ENCODE assay signal across 8 cellular contexts in genomic region chr1:10431065-10431730, GRCh38. TPM values are rescaled to one million over a fixed set of nuclear protein-coding genes. Genes with fewer than 3 reads are reported as not detected.
A peak's percentile ranks its signal among the peaks of the same experiment; 100 is the strongest.
DNase-seq lines count a peak whose midpoint lies in the region; ATAC-seq and TF ChIP-seq lines count a peak whose summit lies in the region.

No MANE protein-coding gene starts in this region.

- CTCF ChIA-PET in Panc1 (lab: Charles Lee) (interaction anchor here (0.5 to 1.5 kb wide), 4 partner anchors 54 to 480 kb away, joined by 3 to 8 read pairs (median 4); no protein-coding TSS in a partner anchor), GM10248 (lab: Yijun Ruan, JAX) (interaction anchor here (0.7 to 7.3 kb wide), 20 partner anchors 12 to 841 kb away, joined by 3 to 147 read pairs (median 4); partner anchors contain the start of genes CORT and PGD)

- H3K4me1 Mint-ChIP-seq in activated T-cell treated with anti-CD3 and anti-CD28 coated beads, Interleukin-2, amount 50 U/mL, for 4 hours (ENCODE audit: low read depth) = peaks cover 16% of the 10 kb centered on the region
- peaks cover 3 to 31% (median 14%) of the 10 kb centered on the region in 4 donors for H3K4me1 Mint-ChIP-seq in naive thymus-derived CD8-positive, alpha-beta T cell

- ATAC-seq in activated T-cell treated with anti-CD3 and anti-CD28 coated beads, Interleukin-2, amount 50 U/mL, for 4 hours = peak; percentile 2 to 9
- peak; percentile 3 for ATAC-seq in Panc1
- ATAC-seq in naive thymus-derived CD8-positive, alpha-beta T cell = peak; percentile 10 to 21
- ATAC-seq in GM18873 (IDR thresholded peaks at IDR 0.05; ENCODE audit: low FRiP score, unreplicated experiment) = no peak

- in situ Hi-C loops in Panc1 (cut with HindIII; ENCODE audit: low pct_unique_long_range_greater_than_20kb, low sequenced_read_pairs) = no loop called here

- DNase-seq in activated T-cell treated with anti-CD3 and anti-CD28 coated beads, Interleukin-2, amount 50 U/mL, for 4 hours = no peak
- no peak for DNase-seq in activated T-cell treated with anti-CD3 and anti-CD28 coated beads, Interleukin-2, amount 50 U/mL, for 48 hours
- no peak for DNase-seq in Panc1 (ENCODE audit: low read depth, low spot score)
- peak; percentile 37 for DNase-seq in colonic mucosa
- peak in 3 of 10 donors; percentile 6 to 36 (median 11) for DNase-seq in naive thymus-derived CD8-positive, alpha-beta T cell
- no peak for DNase-seq in activated gamma-delta T cell (lab: John Stamatoyannopoulos, UW)
- no peak for DNase-seq in GM10248 (ENCODE audit: extremely low spot score)

- H3K4me3 ChIP-seq in Panc1 (ENCODE audit: low read depth in 2 of 2, low read length in 2 of 2) (peak overlapping the region; percentile 83 to 97), colonic mucosa (peak overlapping the region; percentile 72)

- peak overlapping the region; percentile 79 to 96 (median 92) for H3K27ac Mint-ChIP-seq in naive thymus-derived CD8-positive, alpha-beta T cell

- H3K36me3 ChIP-seq in Panc1 (ENCODE audit: control insufficient read depth, insufficient read depth, low read length) = no peaks in the 10 kb centered on the region
- H3K36me3 ChIP-seq in colonic mucosa = no peaks in the 10 kb centered on the region

- intact Hi-C loops in Panc1 (cut with micrococcal nuclease; ENCODE audit: unreplicated experiment) = no loop called here
- intact Hi-C loops in colonic mucosa (cut with DNase I) = loop anchor here (2.0 to 5.0 kb wide), 2 partner anchors 46 to 64 kb away; no protein-coding TSS in a partner anchor

- H3K27ac ChIP-seq in Panc1 (ENCODE audit: low read length) = peak overlapping the region; percentile 87
- H3K27ac ChIP-seq in colonic mucosa = peak overlapping the region; percentile 21

- H3K9me3 ChIP-seq in Panc1 (ENCODE audit: control insufficient read depth, insufficient read depth, low read depth, low read length) (no peaks in the 10 kb centered on the region), colonic mucosa (no peaks in the 10 kb centered on the region)

- H3K9me3 Mint-ChIP-seq in activated T-cell treated with anti-CD3 and anti-CD28 coated beads, Interleukin-2, amount 50 U/mL, for 4 hours = no peaks in the 10 kb centered on the region
- no peaks in the 10 kb centered on the region for H3K9me3 Mint-ChIP-seq in naive thymus-derived CD8-positive, alpha-beta T cell

- H3K36me3 Mint-ChIP-seq in activated T-cell treated with anti-CD3 and anti-CD28 coated beads, Interleukin-2, amount 50 U/mL, for 4 hours (ENCODE audit: insufficient read depth) = no peaks in the 10 kb centered on the region
- H3K36me3 Mint-ChIP-seq in naive thymus-derived CD8-positive, alpha-beta T cell = no peaks in the 10 kb centered on the region

- H3K27me3 ChIP-seq in Panc1 (ENCODE audit: control insufficient read depth, insufficient read depth, low read length) (no peaks in the 10 kb centered on the region), colonic mucosa (no peaks in the 10 kb centered on the region)

- POLR2A ChIA-PET in Panc1 (lab: Charles Lee) (no interaction called here), GM10248 (lab: Yijun Ruan, JAX) (no interaction called here)
- POLR2A ChIA-PET in naive thymus-derived CD8-positive, alpha-beta T cell (lab: Charles Lee) = interaction anchor here (0.6 to 2.1 kb wide), 5 partner anchors 23 to 483 kb away, joined by 3 to 11 read pairs (median 7); partner anchors contain the start of gene PGD

- H3K27me3 Mint-ChIP-seq in activated T-cell treated with anti-CD3 and anti-CD28 coated beads, Interleukin-2, amount 50 U/mL, for 4 hours (ENCODE audit: low read depth) = no peaks in the 10 kb centered on the region
- no peaks in the 10 kb centered on the region for H3K27me3 Mint-ChIP-seq in naive thymus-derived CD8-positive, alpha-beta T cell

- TF ChIP-seq CTCF in Panc1 (IDR thresholded peaks at IDR 0.05) = no peak
- TF ChIP-seq CTCF in colonic mucosa (IDR thresholded peaks at IDR 0.05) = no peak
- no peak for TF ChIP-seq CTCF in GM10248 (IDR thresholded peaks at IDR 0.05; ENCODE audit: control extremely low read depth, extremely low read depth, low read depth, missing control alignments)

- H3K9ac ChIP-seq in colonic mucosa (ENCODE audit: low read depth in 2 of 2, low read length in 2 of 2) = peak overlapping the region; percentile 85

- H3K4me1 ChIP-seq in Panc1 (ENCODE audit: control insufficient read depth, insufficient read depth, low read length) (no peaks in the 10 kb centered on the region; the same call in 1 of the 2 replicates), colonic mucosa (peaks cover 4% of the 10 kb centered on the region)

- H3K4me3 Mint-ChIP-seq in activated T-cell treated with anti-CD3 and anti-CD28 coated beads, Interleukin-2, amount 50 U/mL, for 4 hours = peak overlapping the region; percentile 91
- H3K4me3 Mint-ChIP-seq in naive thymus-derived CD8-positive, alpha-beta T cell = peak overlapping the region; percentile 85 to 95 (median 89)

- BruUV-seq in Panc1 (replicated peaks; lab: Mats Ljungman, UMichigan) = TSS peak; percentile 92

RNA-seq across cellular contexts. Expression of gene CENPS, which starts 1.0 kb away (rescaled TPM):
- 10 to 100 TPM; 16.3 to 24.2 (median 22.3) TPM for total RNA-seq in activated T-cell treated with anti-CD3 and anti-CD28 coated beads, Interleukin-2, amount 50 U/mL, for 4 hours
- total RNA-seq in Panc1 (2021; ENCODE audit: unreplicated experiment) = 40.8 TPM
- polyA plus RNA-seq in Panc1 (2012; ENCODE audit: insufficient read length) = 33.1 TPM
- total RNA-seq in colonic mucosa = 10 to 100 TPM; 13.2 to 26.6 TPM
- 1 to 10 TPM; 6.4 to 9.5 TPM for total RNA-seq in naive thymus-derived CD8-positive, alpha-beta T cell
- polyA plus RNA-seq in naive thymus-derived CD8-positive, alpha-beta T cell = 10 to 100 TPM in 1 of 3 donors, 1 to 10 TPM in 2; 8.6 to 11.2 (median 9.4) TPM

RNA-seq across cellular contexts. Expression of gene CORT, which starts 18.6 kb away (rescaled TPM):
- total RNA-seq in activated T-cell treated with anti-CD3 and anti-CD28 coated beads, Interleukin-2, amount 50 U/mL, for 4 hours = under 1 TPM in 1 of 3 donors, not detected in 2; 0.32 TPM
- total RNA-seq in Panc1 (2021; ENCODE audit: unreplicated experiment) = 0.41 TPM
- polyA plus RNA-seq in Panc1 (2012; ENCODE audit: insufficient read length) = not detected
- under 1 TPM in 1 of 2 donors, not detected in 1; 0.44 TPM for total RNA-seq in colonic mucosa
- total RNA-seq in naive thymus-derived CD8-positive, alpha-beta T cell = under 1 TPM in 1 of 2 experiments, not detected in 1; 0.44 TPM
- polyA plus RNA-seq in naive thymus-derived CD8-positive, alpha-beta T cell = under 1 TPM in 1 of 3 donors, not detected in 2; 0.22 TPM

RNA-seq across cellular contexts. Expression of gene PGD, which starts 32.3 kb away (rescaled TPM):
- 100 to 1,000 TPM in 1 of 3 donors, 10 to 100 TPM in 2; 82.2 to 105 (median 93.1) TPM for total RNA-seq in activated T-cell treated with anti-CD3 and anti-CD28 coated beads, Interleukin-2, amount 50 U/mL, for 4 hours
- total RNA-seq in Panc1 (2021; ENCODE audit: unreplicated experiment) = 158 TPM
- 187 TPM for polyA plus RNA-seq in Panc1 (2012; ENCODE audit: insufficient read length)
- total RNA-seq in colonic mucosa = 100 to 1,000 TPM; 115 to 124 TPM
- total RNA-seq in naive thymus-derived CD8-positive, alpha-beta T cell = 10 to 100 TPM; 42.2 to 46.6 TPM
- polyA plus RNA-seq in naive thymus-derived CD8-positive, alpha-beta T cell = 10 to 100 TPM; 41.4 to 52.8 (median 46.6) TPM

RNA-seq across cellular contexts. Expression of gene DFFA, which starts 41.1 kb away (rescaled TPM):
- total RNA-seq in activated T-cell treated with anti-CD3 and anti-CD28 coated beads, Interleukin-2, amount 50 U/mL, for 4 hours = 10 to 100 TPM; 62.9 to 81.5 (median 73.4) TPM
- total RNA-seq in Panc1 (2021; ENCODE audit: unreplicated experiment) (68.1 TPM), colonic mucosa (10 to 100 TPM; 19.2 to 38.0 TPM)
- 53.3 TPM for polyA plus RNA-seq in Panc1 (2012; ENCODE audit: insufficient read length)
- 10 to 100 TPM; 30.2 to 33.0 TPM for total RNA-seq in naive thymus-derived CD8-positive, alpha-beta T cell
- 10 to 100 TPM; 18.4 to 42.6 (median 20.9) TPM for polyA plus RNA-seq in naive thymus-derived CD8-positive, alpha-beta T cell

RNA-seq across cellular contexts. Expression of gene PEX14, which starts 43.6 kb away (rescaled TPM):
- total RNA-seq in activated T-cell treated with anti-CD3 and anti-CD28 coated beads, Interleukin-2, amount 50 U/mL, for 4 hours = 10 to 100 TPM; 21.6 to 23.4 (median 22.2) TPM
- total RNA-seq in Panc1 (2021; ENCODE audit: unreplicated experiment) = 36.0 TPM
- polyA plus RNA-seq in Panc1 (2012; ENCODE audit: insufficient read length) = 47.5 TPM
- 10 to 100 TPM; 19.5 to 29.3 TPM for total RNA-seq in colonic mucosa
- 10 to 100 TPM; 23.7 TPM for total RNA-seq in naive thymus-derived CD8-positive, alpha-beta T cell
- 1 to 10 TPM; 3.3 to 5.5 (median 4.6) TPM for polyA plus RNA-seq in naive thymus-derived CD8-positive, alpha-beta T cell
